Comparison of ENCODE assay signal across 9 cellular contexts in the genomic region with DNA sequence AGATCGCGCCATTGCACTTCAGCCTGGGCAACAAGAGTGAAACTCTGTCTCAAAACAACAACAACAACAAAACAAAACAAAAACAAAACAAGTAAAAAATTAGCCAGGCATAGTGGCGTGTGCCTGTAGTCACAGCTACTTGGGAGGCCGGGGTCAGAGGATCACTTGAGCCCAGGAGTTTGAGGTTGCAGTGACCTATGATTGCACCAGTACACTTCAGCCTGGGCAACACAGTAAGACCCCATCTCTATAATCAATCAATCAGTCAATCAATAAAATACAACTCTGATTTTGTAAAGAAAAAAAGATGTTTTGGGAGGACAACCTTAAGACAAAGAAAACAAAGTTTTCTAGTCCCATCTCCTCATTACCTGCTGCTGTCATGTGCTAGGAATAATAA. TPM values are rescaled to one million over a fixed set of nuclear protein-coding genes. Genes with fewer than 3 reads are reported as not detected.
"Had no signal": no experiment of that assay in that cellular context is flagged by ENCODE, and none has a peak within 500 bp of the region (broad histone marks: within the 10 kb centered on the region; RNA-seq: fewer than 3 reads in every experiment).

No MANE protein-coding gene starts in this region.

- H3K9me3 Mint-ChIP-seq: GM23338, H9, HFFc6 had no signal

- H3K9me3 ChIP-seq: HAP-1 had no signal

- H3K4me2 ChIP-seq: GM23338 had no signal

- ATAC-seq: GM23338, HCT116 had no signal

- DNase-seq: GOT3, H7, HFFc6 had no signal

- H3K36me3 ChIP-seq: HAP-1 had no signal

- H3K4me3 ChIP-seq: GM23248, GM23338, HAP-1 had no signal

- H2AFZ ChIP-seq: GM23338 had no signal

- H3K9ac ChIP-seq: GM23248 had no signal

- H3K27ac ChIP-seq: GM23248 had no signal

- H3K4me3 Mint-ChIP-seq: GM23338, H9, HFFc6 had no signal

- H3K27ac Mint-ChIP-seq: GM23338, H9, HFFc6 had no signal

RNA-seq across cellular contexts. Expression of a gene that starts 51.9 kb away (rescaled TPM):
- total RNA-seq: GM23338, H4, H9 had no signal
